Comparison of ENCODE assay signal across 23 cellular contexts in genomic region chr2:224181534-224182155, GRCh38.
DNase-seq lines count a peak whose midpoint lies in the region; FAIRE-seq and TF ChIP-seq lines count a peak whose summit lies in the region.
"Had no signal": no experiment of that assay in that cellular context is flagged by ENCODE, and none has a peak within 500 bp of the region (broad histone marks: within the 10 kb centered on the region; RNA-seq: fewer than 3 reads in every experiment).

No MANE protein-coding gene starts in this region.

- DNase-seq in mammary epithelial cell: peak; percentile 32
- DNase-seq in breast epithelium (ENCODE audit: low spot score in 2 of 2): no peak
- DNase-seq in RWPE1 (ENCODE audit: low spot score): peak; percentile 11
- no peak for DNase-seq in endothelial cell of umbilical vein (ENCODE audit: low read depth, low spot score)
- DNase-seq in activated naive CD4-positive, alpha-beta T cell (lab: John Stamatoyannopoulos, UW): no peak
- no peak for DNase-seq in hepatocyte (ENCODE audit: low spot score)
- DNase-seq in BE2C: no peak
- DNase-seq: CD4-positive, alpha-beta T cell; H7; KG1; NCI-H1048; NCI-H1417; NCI-H1694; NCI-H2029 treated with DMSO at 0.1 percent for 48 hours; NCI-H446 treated with DMSO at 0.1 percent for 48 hours; NCI-H526; NCI-H82; Peyer's patch had no signal

- H3K27ac Mint-ChIP-seq in nephron: peak overlapping the region in 2 of 3 experiments; percentile 24 to 80
- H3K27ac Mint-ChIP-seq: CD4-positive, alpha-beta T cell had no signal

- no peaks in the 10 kb centered on the region for H3K27me3 Mint-ChIP-seq in nephron (ENCODE audit: low read depth)

- in situ Hi-C loops in mammary epithelial cell (cut with MboI; ENCODE audit: low sequenced_read_pairs in 2 of 2): no loop called here

- 81% methylated on average over 6 of the region's 6 CpGs for WGBS in mammary epithelial cell (ENCODE audit: low coverage, missing lambda C conversion rate)
- 87% methylated on average over 6 of the region's 6 CpGs for WGBS in hepatocyte (ENCODE audit: low lambda C conversion rate, missing lambda C conversion rate)

- no peak overlapping the region for H3K4me2 ChIP-seq in mammary epithelial cell (ENCODE audit: insufficient read depth, low read depth, low read length)
- H3K4me2 ChIP-seq in endothelial cell of umbilical vein (ENCODE audit: insufficient read depth, low read length): no peak overlapping the region
- H3K4me2 ChIP-seq in hepatocyte: no peak overlapping the region
- H3K4me2 ChIP-seq: BLaER1 treated with 17β-estradiol and CSF1 and Interleukin-3, amounts not matched to agents 10 nM and 100 nM had no signal

- dilution Hi-C loops in mammary epithelial cell (cut with HindIII; ENCODE audit: low sequenced_read_pairs) (no loop called here), endothelial cell of umbilical vein (cut with MboI; ENCODE audit: extremely low pct_ligation_motif_present, low sequenced_read_pairs) (no loop called here)

- H3K9me3 ChIP-seq in mammary epithelial cell (replicated peaks; ENCODE audit: insufficient read depth, low read length) (no peaks in the 10 kb centered on the region), breast epithelium (no peaks in the 10 kb centered on the region), endothelial cell of umbilical vein (replicated peaks; ENCODE audit: control insufficient read depth, insufficient read depth, low read length) (no peaks in the 10 kb centered on the region), hepatocyte (ENCODE audit: low read depth) (no peaks in the 10 kb centered on the region), BE2C (no peaks in the 10 kb centered on the region)
- H3K9me3 ChIP-seq: Peyer's patch had no signal

- no peak overlapping the region for H3K27ac ChIP-seq in mammary epithelial cell (ENCODE audit: insufficient read depth, low read depth, low read length)
- no peak overlapping the region for H3K27ac ChIP-seq in breast epithelium
- no peak overlapping the region for H3K27ac ChIP-seq in RWPE1
- H3K27ac ChIP-seq in endothelial cell of umbilical vein (ENCODE audit: insufficient read depth, low read depth, low read length): no peak overlapping the region
- no peak overlapping the region for H3K27ac ChIP-seq in hepatocyte
- H3K27ac ChIP-seq: 22Rv1; BLaER1 treated with 17β-estradiol and CSF1 and Interleukin-3, amounts not matched to agents 10 nM and 100 nM; Peyer's patch had no signal

- CTCF ChIA-PET in mammary epithelial cell (lab: Charles Lee; ENCODE audit: low non-redundant PET) (no interaction called here), RWPE1 (lab: Yijun Ruan, JAX) (no interaction called here), endothelial cell of umbilical vein (lab: Charles Lee) (no interaction called here)

- peaks cover 39% of the 10 kb centered on the region for H3K4me1 Mint-ChIP-seq in nephron

- no peaks in the 10 kb centered on the region for H4K20me1 ChIP-seq in mammary epithelial cell (ENCODE audit: insufficient read depth, low read length)
- no peaks in the 10 kb centered on the region for H4K20me1 ChIP-seq in endothelial cell of umbilical vein (replicated peaks; ENCODE audit: control insufficient read depth, extremely low read depth, insufficient read depth, low read length)
- H4K20me1 ChIP-seq in hepatocyte (ENCODE audit: insufficient read depth, poor library complexity, severe bottlenecking): no peaks in the 10 kb centered on the region
- H4K20me1 ChIP-seq: BLaER1 treated with 17β-estradiol and CSF1 and Interleukin-3, amounts not matched to agents 10 nM and 100 nM had no signal

- H3K9me1 ChIP-seq in endothelial cell of umbilical vein (replicated peaks; ENCODE audit: control insufficient read depth, extremely low read depth, insufficient read depth, low read length): no peaks in the 10 kb centered on the region

- TF ChIP-seq POLR2A in breast epithelium (IDR thresholded peaks at IDR 0.05) (no peak), endothelial cell of umbilical vein (IDR thresholded peaks at IDR 0.05; ENCODE audit: low read depth, low read length) (no peak)

- no peaks in the 10 kb centered on the region for H3K27me3 ChIP-seq in mammary epithelial cell (ENCODE audit: insufficient read depth, low read length)
- H3K27me3 ChIP-seq in breast epithelium: no peaks in the 10 kb centered on the region
- H3K27me3 ChIP-seq in endothelial cell of umbilical vein (ENCODE audit: control insufficient read depth in 2 of 2, insufficient read depth in 2 of 2, low read length in 2 of 2): no peaks in the 10 kb centered on the region
- H3K27me3 ChIP-seq in hepatocyte: no peaks in the 10 kb centered on the region
- H3K27me3 ChIP-seq in BE2C: no peaks in the 10 kb centered on the region
- H3K27me3 ChIP-seq: BLaER1 treated with 17β-estradiol and CSF1 and Interleukin-3, amounts not matched to agents 10 nM and 100 nM; Peyer's patch had no signal

- FAIRE-seq in endothelial cell of umbilical vein (lab: Jason Lieb, UNC): no peak
- FAIRE-seq: G401.6, HTR-8/SVneo had no signal

- peaks cover 4% of the 10 kb centered on the region for H3K4me1 ChIP-seq in mammary epithelial cell (ENCODE audit: insufficient read depth, low read length)
- H3K4me1 ChIP-seq in breast epithelium: no peaks in the 10 kb centered on the region
- no peaks in the 10 kb centered on the region for H3K4me1 ChIP-seq in endothelial cell of umbilical vein (ENCODE audit: control insufficient read depth, extremely low read depth, insufficient read depth, low read length)
- H3K4me1 ChIP-seq in hepatocyte (ENCODE audit: insufficient read depth): no peaks in the 10 kb centered on the region
- no peaks in the 10 kb centered on the region for H3K4me1 ChIP-seq in BE2C
- H3K4me1 ChIP-seq: BLaER1 treated with 17β-estradiol and CSF1 and Interleukin-3, amounts not matched to agents 10 nM and 100 nM; Peyer's patch had no signal

- no peak overlapping the region for H3K4me3 ChIP-seq in mammary epithelial cell (replicated peaks in 1 of 3; ENCODE audit: insufficient read depth in 1 of 3, low read depth in 2 of 3, low read length in 3 of 3)
- H3K4me3 ChIP-seq in breast epithelium: no peak overlapping the region
- no peak overlapping the region for H3K4me3 ChIP-seq in endothelial cell of umbilical vein (replicated peaks in 1 of 3; ENCODE audit: insufficient read depth in 1 of 3, low read depth in 1 of 3, low read length in 3 of 3)
- H3K4me3 ChIP-seq in hepatocyte: no peak overlapping the region
- H3K4me3 ChIP-seq in BE2C (ENCODE audit: low read depth, low read length): no peak overlapping the region
- H3K4me3 ChIP-seq: BLaER1 treated with 17β-estradiol and CSF1 and Interleukin-3, amounts not matched to agents 10 nM and 100 nM; Peyer's patch had no signal

- H3K79me2 ChIP-seq in mammary epithelial cell (ENCODE audit: insufficient read depth, low read length): no peaks in the 10 kb centered on the region
- no peaks in the 10 kb centered on the region for H3K79me2 ChIP-seq in endothelial cell of umbilical vein (ENCODE audit: control insufficient read depth, insufficient read depth, low read length)
- H3K79me2 ChIP-seq in hepatocyte: no peaks in the 10 kb centered on the region

- no peak for TF ChIP-seq CTCF in mammary epithelial cell (conservative IDR thresholded peaks at IDR 0.05 in 1 of 2, IDR thresholded peaks at IDR 0.05 in 1 of 2; ENCODE audit: extremely low read depth in 1 of 2, insufficient read depth in 1 of 2, low read depth in 1 of 2, low read length in 2 of 2)
- TF ChIP-seq CTCF in breast epithelium (IDR thresholded peaks at IDR 0.05): no peak
- no peak for TF ChIP-seq CTCF in RWPE1 (conservative IDR thresholded peaks at IDR 0.05; ENCODE audit: low read depth)
- no peak for TF ChIP-seq CTCF in endothelial cell of umbilical vein (IDR thresholded peaks at IDR 0.05; ENCODE audit: extremely low read depth in 1 of 2, insufficient read depth in 1 of 2, low read depth in 1 of 2, low read length in 2 of 2)
- no peak for TF ChIP-seq CTCF in nephron (IDR thresholded peaks at IDR 0.05; ENCODE audit: unreplicated experiment in 3 of 3)
- TF ChIP-seq CTCF in hepatocyte (IDR thresholded peaks at IDR 0.05; ENCODE audit: poor library complexity): no peak
- no peak for TF ChIP-seq CTCF in BE2C (IDR thresholded peaks at IDR 0.05; ENCODE audit: low read depth, low read length)

- intact Hi-C loops in mammary epithelial cell (cut with micrococcal nuclease) (no loop called here), breast epithelium (cut with DNase I; ENCODE audit: low total_unique reads) (no loop called here), endothelial cell of umbilical vein (cut with micrococcal nuclease) (no loop called here)

- no peak overlapping the region for H3K9ac ChIP-seq in mammary epithelial cell (ENCODE audit: insufficient read depth, low read length)
- H3K9ac ChIP-seq in endothelial cell of umbilical vein (replicated peaks; ENCODE audit: extremely low read depth, insufficient read depth, low read length): no peak overlapping the region
- H3K9ac ChIP-seq: BLaER1 treated with 17β-estradiol and CSF1 and Interleukin-3, amounts not matched to agents 10 nM and 100 nM had no signal

- H3K4me3 Mint-ChIP-seq in nephron: no peak overlapping the region
- H3K4me3 Mint-ChIP-seq: CD4-positive, alpha-beta T cell had no signal

- no peaks in the 10 kb centered on the region for H3K36me3 ChIP-seq in mammary epithelial cell (ENCODE audit: insufficient read depth, low read length)
- no peaks in the 10 kb centered on the region for H3K36me3 ChIP-seq in breast epithelium
- no peaks in the 10 kb centered on the region for H3K36me3 ChIP-seq in endothelial cell of umbilical vein (ENCODE audit: control insufficient read depth in 2 of 2, extremely low read depth in 1 of 2, insufficient read depth in 2 of 2, low read length in 2 of 2)
- H3K36me3 ChIP-seq in hepatocyte (replicated peaks; ENCODE audit: insufficient read depth, low read depth): no peaks in the 10 kb centered on the region
- H3K36me3 ChIP-seq in BE2C: no peaks in the 10 kb centered on the region
- H3K36me3 ChIP-seq: BLaER1 treated with 17β-estradiol and CSF1 and Interleukin-3, amounts not matched to agents 10 nM and 100 nM; Peyer's patch had no signal

- H3K36me3 Mint-ChIP-seq in nephron (ENCODE audit: low read depth): no peaks in the 10 kb centered on the region

- no peaks in the 10 kb centered on the region for H3K9me3 Mint-ChIP-seq in nephron
- H3K9me3 Mint-ChIP-seq: CD4-positive, alpha-beta T cell had no signal

- BruUV-seq in mammary epithelial cell (replicated peaks; lab: Mats Ljungman, UMichigan) (no TSS peak), endothelial cell of umbilical vein (replicated peaks; lab: Mats Ljungman, UMichigan) (no TSS peak)

- POLR2A ChIA-PET in RWPE1 (lab: Yijun Ruan, JAX; ENCODE audit: low non-redundant PET) (no interaction called here), endothelial cell of umbilical vein (lab: Charles Lee) (no interaction called here)

- no peaks in the 10 kb centered on the region for H3K9me2 ChIP-seq in hepatocyte (replicated peaks; ENCODE audit: insufficient read depth)

- H2AFZ ChIP-seq in mammary epithelial cell (ENCODE audit: low read depth, low read length) (no peak overlapping the region), endothelial cell of umbilical vein (ENCODE audit: low read depth, low read length) (no peak overlapping the region), hepatocyte (no peak overlapping the region)

TF ChIP-seq in endothelial cell of umbilical vein, 7 proteins besides CTCF, POLR2A, EP300 and RAD21:
- TF ChIP-seq EZH2 (IDR thresholded peaks at IDR 0.05; ENCODE audit: borderline replicate concordance, low read depth, low read length, severe bottlenecking) (no peak), FOS (IDR thresholded peaks at IDR 0.05; ENCODE audit: borderline replicate concordance, insufficient read depth, low read length) (peak; percentile 16)

Comparison
In these comparisons a context has a peak if more than half of its experiments do, and no peak if none do; other contexts are left out.
1. DNase-seq: peak in mammary epithelial cell (single experiment) and RWPE1 (single experiment); none in breast epithelium (0 of 2), endothelial cell of umbilical vein (single experiment), activated naive CD4-positive, alpha-beta T cell (0 of 4), hepatocyte (single experiment) and BE2C (single experiment).